28 cellular contexts compared by ENCODE assay signal in genomic region chr9:98085058-98085457, GRCh38. TPM values are rescaled to one million over a fixed set of nuclear protein-coding genes. Genes with fewer than 3 reads are reported as not detected.
DNase-seq lines count a peak whose midpoint lies in the region; ATAC-seq and TF ChIP-seq lines count a peak whose summit lies in the region.
"Had no signal": no experiment of that assay in that cellular context is flagged by ENCODE, and none has a peak within 500 bp of the region (broad histone marks: within the 10 kb centered on the region; RNA-seq: fewer than 3 reads in every experiment).

No MANE protein-coding gene starts in this region.

- H3K36me3 ChIP-seq in breast epithelium, result no peaks in the 10 kb centered on the region
- H3K36me3 ChIP-seq in CD8-positive, alpha-beta memory T cell (ENCODE audit: insufficient read depth, low read length), result peaks cover 26% of the 10 kb centered on the region

- POLR2A ChIA-PET in MCF 10A (lab: Yijun Ruan, JAX), result no interaction called here
- POLR2A ChIA-PET in CD8-positive, alpha-beta memory T cell (lab: Charles Lee), result no interaction called here

- CTCF ChIA-PET in MCF 10A (lab: Yijun Ruan, JAX), result interaction anchor here (0.9 to 2.1 kb wide), 4 partner anchors 11 to 37 kb away, joined by 3 to 7 read pairs (median 4); no protein-coding TSS in a partner anchor
- CTCF ChIA-PET in CD8-positive, alpha-beta memory T cell (lab: Charles Lee), result interaction anchor here (1.1 to 1.6 kb wide), 2 partner anchors 10 to 11 kb away, joined by 3 to 7 read pairs; no protein-coding TSS in a partner anchor

- H3K36me3 Mint-ChIP-seq in MCF 10A (ENCODE audit: insufficient read depth, unreplicated experiment), result peaks cover 48% of the 10 kb centered on the region
- H3K36me3 Mint-ChIP-seq in CD8-positive, alpha-beta memory T cell, result peaks cover 9 to 90% (median 18%) of the 10 kb centered on the region in 3 donors
- peaks cover 93% of the 10 kb centered on the region for H3K36me3 Mint-ChIP-seq in activated T-helper 17 cell treated with anti-CD3 and anti-CD28 coated beads, Interleukin-2, amount 50 U/mL, for 72 hours (ENCODE audit: low read depth)
- H3K36me3 Mint-ChIP-seq in stimulated activated memory B cell treated with anti-CD40 and anti-IgM and Interleukin-4, amounts not matched to agents 10 μg/mL and 1 μg/mL and 100 μg/mL, for 72 hours, result peaks cover 27% of the 10 kb centered on the region

- no peaks in the 10 kb centered on the region for H3K4me1 ChIP-seq in breast epithelium
- H3K4me1 ChIP-seq in CD8-positive, alpha-beta memory T cell (ENCODE audit: insufficient read depth, low read length), result peaks cover 17% of the 10 kb centered on the region
- H3K4me1 ChIP-seq: gastrocnemius medialis had no signal

- H3K4me3 ChIP-seq in breast epithelium, result no peak overlapping the region
- H3K4me3 ChIP-seq in CD8-positive, alpha-beta memory T cell (ENCODE audit: low read length), result no peak overlapping the region
- H3K4me3 ChIP-seq: gastrocnemius medialis, hepatocyte, thoracic aorta had no signal

- no peaks in the 10 kb centered on the region for H3K27me3 ChIP-seq in breast epithelium
- H3K27me3 ChIP-seq in CD8-positive, alpha-beta memory T cell (ENCODE audit: insufficient read depth, low read length, poor library complexity, severe bottlenecking), result no peaks in the 10 kb centered on the region
- H3K27me3 ChIP-seq: hepatocyte, neutrophil had no signal

- no peaks in the 10 kb centered on the region for H3K27me3 Mint-ChIP-seq in MCF 10A (ENCODE audit: insufficient read depth, unreplicated experiment)
- H3K27me3 Mint-ChIP-seq in CD8-positive, alpha-beta memory T cell, result no peaks in the 10 kb centered on the region
- no peaks in the 10 kb centered on the region for H3K27me3 Mint-ChIP-seq in activated T-helper 17 cell treated with anti-CD3 and anti-CD28 coated beads, Interleukin-2, amount 50 U/mL, for 72 hours
- no peaks in the 10 kb centered on the region for H3K27me3 Mint-ChIP-seq in stimulated activated memory B cell treated with anti-CD40 and anti-IgM and Interleukin-4, amounts not matched to agents 10 μg/mL and 1 μg/mL and 100 μg/mL, for 72 hours
- H3K27me3 Mint-ChIP-seq: activated B cell treated with CpG ODN at 0.5 μM for 24 hours; activated naive CD8-positive, alpha-beta T cell; central memory CD8-positive, alpha-beta T cell; dendritic cell treated with granulocyte-macrophage colony-stimulating factor and Interleukin-4, amounts not matched to agents 40 ng/mL and 50 ng/mL, for 4 days had no signal

- TF ChIP-seq CTCF in MCF 10A (IDR thresholded peaks at IDR 0.05; ENCODE audit: unreplicated experiment), result no peak
- TF ChIP-seq CTCF in breast epithelium (IDR thresholded peaks at IDR 0.05), result no peak

- no peak overlapping the region for H3K4me3 Mint-ChIP-seq in MCF 10A (ENCODE audit: unreplicated experiment)
- peak overlapping the region in 1 of 7 donors; percentile 7 for H3K4me3 Mint-ChIP-seq in CD8-positive, alpha-beta memory T cell
- no peak overlapping the region for H3K4me3 Mint-ChIP-seq in activated T-helper 17 cell treated with anti-CD3 and anti-CD28 coated beads, Interleukin-2, amount 50 U/mL, for 72 hours
- H3K4me3 Mint-ChIP-seq in stimulated activated memory B cell treated with anti-CD40 and anti-IgM and Interleukin-4, amounts not matched to agents 10 μg/mL and 1 μg/mL and 100 μg/mL, for 72 hours, result no peak overlapping the region
- H3K4me3 Mint-ChIP-seq: activated B cell treated with CpG ODN at 0.5 μM for 24 hours; activated naive CD8-positive, alpha-beta T cell; central memory CD8-positive, alpha-beta T cell; dendritic cell treated with granulocyte-macrophage colony-stimulating factor and Interleukin-4, amounts not matched to agents 40 ng/mL and 50 ng/mL, for 4 days; HFFc6 had no signal

- no peak overlapping the region for H3K27ac ChIP-seq in breast epithelium
- H3K27ac ChIP-seq in CD8-positive, alpha-beta memory T cell (ENCODE audit: low read depth, low read length), result no peak overlapping the region
- H3K27ac ChIP-seq: gastrocnemius medialis, hepatocyte, HL-60, neutrophil, thoracic aorta had no signal

- no peak for ATAC-seq in activated T-helper 17 cell treated with anti-CD3 and anti-CD28 coated beads, Interleukin-2, amount 50 U/mL, for 72 hours (replicated peaks)
- no peak for ATAC-seq in stimulated activated memory B cell treated with anti-CD40 and anti-IgM and Interleukin-4, amounts not matched to agents 10 μg/mL and 1 μg/mL and 100 μg/mL, for 72 hours
- ATAC-seq in GM18861 (IDR thresholded peaks at IDR 0.05; ENCODE audit: unreplicated experiment), result no peak
- ATAC-seq: gastrocnemius medialis, left cardiac atrium, sciatic nerve had no signal

- no peak for TF ChIP-seq POLR2A in breast epithelium (IDR thresholded peaks at IDR 0.05)

- no peak overlapping the region for H3K27ac Mint-ChIP-seq in MCF 10A (ENCODE audit: low read depth, unreplicated experiment)
- peak overlapping the region; percentile 13 to 75 (median 65) for H3K27ac Mint-ChIP-seq in CD8-positive, alpha-beta memory T cell
- peak overlapping the region; percentile 90 for H3K27ac Mint-ChIP-seq in activated T-helper 17 cell treated with anti-CD3 and anti-CD28 coated beads, Interleukin-2, amount 50 U/mL, for 72 hours
- peak overlapping the region; percentile 48 for H3K27ac Mint-ChIP-seq in stimulated activated memory B cell treated with anti-CD40 and anti-IgM and Interleukin-4, amounts not matched to agents 10 μg/mL and 1 μg/mL and 100 μg/mL, for 72 hours
- H3K27ac Mint-ChIP-seq: activated naive CD8-positive, alpha-beta T cell; dendritic cell treated with granulocyte-macrophage colony-stimulating factor and Interleukin-4, amounts not matched to agents 40 ng/mL and 50 ng/mL, for 4 days; HFFc6 had no signal

- DNase-seq in MCF 10A (ENCODE audit: unreplicated experiment), result no peak
- DNase-seq in breast epithelium (ENCODE audit: low spot score in 2 of 2), result no peak
- DNase-seq in CD8-positive, alpha-beta memory T cell, result no peak
- no peak for DNase-seq in activated effector memory CD4-positive, alpha-beta T cell treated with anti-CD3 and anti-CD28 coated beads, Interleukin-2, amount 50 U/mL, for 16 hours
- no peak for DNase-seq in NCI-H1694 (lab: John Stamatoyannopoulos, UW)
- DNase-seq: activated B cell treated with CpG ODN at 0.5 μM for 24 hours; activated CD4-positive, alpha-beta T cell treated with anti-CD3 and anti-CD28 coated beads, Interleukin-2, amount 50 U/mL, for 4 hours; gastrocnemius medialis; GOT3; HFFc6; left cardiac atrium; NCI-H1048; NCI-H1930; NCI-H526; SIG-M5; stimulated activated CD4-positive, alpha-beta T cell treated with anti-CD3 and anti-CD28 coated beads, Interleukin-4, amount 100 ng/mL, for 24 hours; stimulated activated naive CD4-positive, alpha-beta T cell had no signal

- BruUV-seq in MCF 10A (replicated peaks; lab: Mats Ljungman, UMichigan), result TSS peak; percentile 29

- H3K4me1 Mint-ChIP-seq in MCF 10A (ENCODE audit: insufficient read depth, unreplicated experiment), result no peaks in the 10 kb centered on the region
- H3K4me1 Mint-ChIP-seq in CD8-positive, alpha-beta memory T cell, result peaks cover 24 to 64% (median 58%) of the 10 kb centered on the region in 3 donors
- peaks cover 38% of the 10 kb centered on the region for H3K4me1 Mint-ChIP-seq in activated T-helper 17 cell treated with anti-CD3 and anti-CD28 coated beads, Interleukin-2, amount 50 U/mL, for 72 hours
- H3K4me1 Mint-ChIP-seq in stimulated activated memory B cell treated with anti-CD40 and anti-IgM and Interleukin-4, amounts not matched to agents 10 μg/mL and 1 μg/mL and 100 μg/mL, for 72 hours, result peaks cover 28% of the 10 kb centered on the region

- H3K9me3 ChIP-seq in breast epithelium, result no peaks in the 10 kb centered on the region
- H3K9me3 ChIP-seq in CD8-positive, alpha-beta memory T cell (ENCODE audit: low read length), result no peaks in the 10 kb centered on the region
- H3K9me3 ChIP-seq: gastrocnemius medialis, neutrophil, thoracic aorta had no signal

- no peaks in the 10 kb centered on the region for H3K9me3 Mint-ChIP-seq in MCF 10A (ENCODE audit: unreplicated experiment)
- no peaks in the 10 kb centered on the region for H3K9me3 Mint-ChIP-seq in CD8-positive, alpha-beta memory T cell
- H3K9me3 Mint-ChIP-seq in activated T-helper 17 cell treated with anti-CD3 and anti-CD28 coated beads, Interleukin-2, amount 50 U/mL, for 72 hours, result no peaks in the 10 kb centered on the region
- H3K9me3 Mint-ChIP-seq in stimulated activated memory B cell treated with anti-CD40 and anti-IgM and Interleukin-4, amounts not matched to agents 10 μg/mL and 1 μg/mL and 100 μg/mL, for 72 hours, result no peaks in the 10 kb centered on the region
- H3K9me3 Mint-ChIP-seq: activated B cell treated with CpG ODN at 0.5 μM for 24 hours; central memory CD8-positive, alpha-beta T cell; dendritic cell treated with granulocyte-macrophage colony-stimulating factor and Interleukin-4, amounts not matched to agents 40 ng/mL and 50 ng/mL, for 4 days; HFFc6 had no signal

- intact Hi-C loops in MCF 10A (cut with micrococcal nuclease), result no loop called here
- intact Hi-C loops in breast epithelium (cut with DNase I; ENCODE audit: low total_unique reads), result no loop called here

RNA-seq across cellular contexts. Expression of gene NANS, which starts 28.5 kb away (rescaled TPM):
- total RNA-seq in MCF 10A (2022), result 80.8 and 102 TPM in 2 replicates
- 10 to 100 TPM; 43.8 to 80.6 (median 54.7) TPM for total RNA-seq in breast epithelium
- total RNA-seq in CD8-positive, alpha-beta memory T cell, result 10 to 100 TPM; 33.2 to 34.8 TPM
- 29.3 TPM for polyA plus RNA-seq in CD8-positive, alpha-beta memory T cell
- total RNA-seq in activated T-helper 17 cell treated with anti-CD3 and anti-CD28 coated beads, Interleukin-2, amount 50 U/mL, for 72 hours, result 10 to 100 TPM; 46.4 to 54.4 TPM

RNA-seq across cellular contexts. Expression of gene TRIM14, which starts 34.0 kb away (rescaled TPM):
- 15.8 and 17.9 TPM in 2 replicates for total RNA-seq in MCF 10A (2022)
- total RNA-seq in breast epithelium, result 10 to 100 TPM in 2 of 3 donors, 1 to 10 TPM in 1; 8.8 to 14.9 (median 14.6) TPM
- total RNA-seq in CD8-positive, alpha-beta memory T cell, result 10 to 100 TPM; 46.2 to 52.1 TPM
- 92.5 TPM for polyA plus RNA-seq in CD8-positive, alpha-beta memory T cell
- 10 to 100 TPM; 43.4 to 57.8 TPM for total RNA-seq in activated T-helper 17 cell treated with anti-CD3 and anti-CD28 coated beads, Interleukin-2, amount 50 U/mL, for 72 hours
